Comparison of ENCODE assay signal across 11 cellular contexts in the genomic region with DNA sequence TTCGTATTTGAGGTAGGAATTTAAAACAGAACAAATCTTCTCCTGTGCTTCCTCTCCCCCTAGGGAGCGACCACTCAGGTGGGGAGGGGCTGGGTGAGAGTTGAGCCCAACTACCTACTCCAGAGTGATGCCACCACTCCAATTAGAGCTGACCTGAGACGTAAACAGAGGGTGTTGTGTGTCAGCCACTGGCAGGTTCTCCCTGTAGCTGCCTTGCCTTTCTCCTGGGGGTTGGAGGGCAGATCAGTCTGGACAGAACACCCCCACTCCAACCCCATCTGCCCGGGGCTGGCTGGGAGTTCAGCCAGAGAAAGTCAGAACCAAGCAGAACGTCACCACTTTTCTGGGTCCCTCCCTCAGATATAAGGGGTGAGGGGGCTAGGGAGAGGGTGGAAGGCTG. TPM values are rescaled to one million over a fixed set of nuclear protein-coding genes. Genes with fewer than 3 reads are reported as not detected.
A peak's percentile ranks its signal among the peaks of the same experiment; 100 is the strongest.
DNase-seq lines count a peak whose midpoint lies in the region; ATAC-seq and TF ChIP-seq lines count a peak whose summit lies in the region.
"Had no signal": no experiment of that assay in that cellular context is flagged by ENCODE, and none has a peak within 500 bp of the region (broad histone marks: within the 10 kb centered on the region; RNA-seq: fewer than 3 reads in every experiment).

No MANE protein-coding gene starts in this region.

- peak overlapping the region; percentile 83 for H2AK5ac ChIP-seq in mesendoderm (ENCODE audit: low read length)

- H3K9me3 ChIP-seq in uterus, result no peaks in the 10 kb centered on the region
- H3K9me3 ChIP-seq: transverse colon had no signal

- peak overlapping the region; percentile 57 for H3K4ac ChIP-seq in mesendoderm (ENCODE audit: low read depth, low read length)

- H2BK5ac ChIP-seq in mesendoderm (ENCODE audit: low read length), result peak overlapping the region; percentile 2

- POLR2A ChIA-PET in T-cell (lab: Charles Lee), result no interaction called here

- H3K36me3 Mint-ChIP-seq in GM23338 (ENCODE audit: low read depth) (peaks cover 53% of the 10 kb centered on the region; the same call in 2 of the 3 replicates), T-cell (peaks cover 22% of the 10 kb centered on the region)

- H3K4me1 Mint-ChIP-seq in GM23338 (peaks cover 37% of the 10 kb centered on the region), T-cell (peaks cover 6 to 12% (median 12%) of the 10 kb centered on the region in 3 donors)

- H3K4me1 ChIP-seq in GM23338 (ENCODE audit: insufficient read depth) (peaks cover 23% of the 10 kb centered on the region), mesendoderm (ENCODE audit: control insufficient read depth, low read depth, low read length) (peaks cover 11% of the 10 kb centered on the region), uterus (peaks cover 0 to 3% of the 10 kb centered on the region in 2 donors)

- H4K5ac ChIP-seq in mesendoderm (ENCODE audit: low read length), result no peak overlapping the region

- no peak overlapping the region for H4K8ac ChIP-seq in mesendoderm (ENCODE audit: low read depth, low read length)

- no peaks in the 10 kb centered on the region for H3K9me2 ChIP-seq in GM23338 (ENCODE audit: insufficient read depth)

- H2BK120ac ChIP-seq in mesendoderm (ENCODE audit: low read depth, low read length), result no peak overlapping the region

- H3K4me3 Mint-ChIP-seq in GM23338 (peak overlapping the region; percentile 83), T-cell (peak overlapping the region in 2 of 3 donors; percentile 14 to 29)

- no peaks in the 10 kb centered on the region for H3K27me3 ChIP-seq in GM23338 (ENCODE audit: insufficient read depth)
- no peaks in the 10 kb centered on the region for H3K27me3 ChIP-seq in mesendoderm (ENCODE audit: insufficient read depth, low read length, poor library complexity)
- H3K27me3 ChIP-seq in uterus, result no peaks in the 10 kb centered on the region
- H3K27me3 ChIP-seq: transverse colon had no signal

- ATAC-seq in GM23338 (peak; percentile 19), T-cell (replicated peaks in 1 of 4) (no peak)
- ATAC-seq: Right ventricle myocardium inferior had no signal

- no CpG with 5 or more reads among the region's 5 CpGs for WGBS in mesendoderm (ENCODE audit: extremely low coverage, insufficient coverage, low lambda C conversion rate)

- peak overlapping the region; percentile 91 for H3K4me2 ChIP-seq in GM23338
- peak overlapping the region; percentile 52 for H3K4me2 ChIP-seq in mesendoderm (ENCODE audit: low read length)

- H3K9me3 Mint-ChIP-seq in GM23338, result peaks cover 5% of the 10 kb centered on the region; the same call in 2 of the 3 replicates
- H3K9me3 Mint-ChIP-seq in T-cell, result no peaks in the 10 kb centered on the region

- DNase-seq in NCI-H146 (lab: John Stamatoyannopoulos, UW), result peak; percentile 7
- DNase-seq in NCI-H146 treated with DMSO at 0.1 percent for 48 hours (lab: John Stamatoyannopoulos, UW; ENCODE audit: unreplicated experiment), result no peak
- DNase-seq in GM23338 (ENCODE audit: low spot score), result peak; percentile 33
- DNase-seq in T-cell, result no peak
- DNase-seq in mesendoderm, result peak; percentile 67
- DNase-seq in cortex of kidney (lab: John Stamatoyannopoulos, UW), result no peak
- DNase-seq in DMS53 treated with DMSO at 0.1 percent for 48 hours (lab: John Stamatoyannopoulos, UW; ENCODE audit: unreplicated experiment), result no peak
- DNase-seq in uterus, result no peak
- DNase-seq: activated gamma-delta T cell treated with Interleukin-2 at 50 U/mL for 16 hours had no signal

- H3K23ac ChIP-seq in mesendoderm (ENCODE audit: low read length), result no peak overlapping the region

- H3K27ac ChIP-seq in GM23338 (ENCODE audit: low read depth) (peak overlapping the region; percentile 88), mesendoderm (ENCODE audit: low read depth, low read length) (peak overlapping the region; percentile 89), uterus (no peak overlapping the region)

- intact Hi-C loops in uterus (cut with DNase I; ENCODE audit: low total_unique reads), result no loop called here

- TF ChIP-seq CTCF in GM23338 (conservative IDR thresholded peaks at IDR 0.05; ENCODE audit: low read depth in 2 of 2) (no peak), uterus (IDR thresholded peaks at IDR 0.05) (no peak)

- peaks cover 4% of the 10 kb centered on the region for H3K79me1 ChIP-seq in mesendoderm (ENCODE audit: low read length)

- CTCF ChIA-PET in T-cell (lab: Charles Lee), result no interaction called here

- H3K18ac ChIP-seq in mesendoderm (ENCODE audit: low read length), result peak overlapping the region; percentile 63

- peak overlapping the region; percentile 71 for H3K56ac ChIP-seq in mesendoderm (ENCODE audit: low read length)

- H3K27ac Mint-ChIP-seq in GM23338 (peak overlapping the region; percentile 60), T-cell (no peak overlapping the region)

- no peak for TF ChIP-seq POLR2A in uterus (IDR thresholded peaks at IDR 0.05)

- no peak overlapping the region for H2BK15ac ChIP-seq in mesendoderm (replicated peaks; ENCODE audit: low read depth)

- H3K79me2 ChIP-seq in GM23338 (replicated peaks; ENCODE audit: insufficient read depth), result peaks cover 14% of the 10 kb centered on the region
- peaks cover 17% of the 10 kb centered on the region for H3K79me2 ChIP-seq in mesendoderm (ENCODE audit: control insufficient read depth, insufficient read depth, low read length)

- H3K36me3 ChIP-seq in GM23338 (ENCODE audit: insufficient read depth), result peaks cover 3% of the 10 kb centered on the region; the same call in 1 of the 2 replicates
- no peaks in the 10 kb centered on the region for H3K36me3 ChIP-seq in mesendoderm (ENCODE audit: control insufficient read depth, insufficient read depth, low read length)
- H3K36me3 ChIP-seq in uterus, result no peaks in the 10 kb centered on the region

- no peak overlapping the region for H2AFZ ChIP-seq in GM23338

- H3K9ac ChIP-seq in mesendoderm (ENCODE audit: low read length), result peak overlapping the region; percentile 92

- peak overlapping the region; percentile 71 for H3K4me3 ChIP-seq in GM23338
- H3K4me3 ChIP-seq in mesendoderm (ENCODE audit: low read length), result peak overlapping the region; percentile 8
- no peak overlapping the region for H3K4me3 ChIP-seq in uterus
- H3K4me3 ChIP-seq: transverse colon had no signal

- no peaks in the 10 kb centered on the region; the same call in 1 of the 2 replicates for H4K20me1 ChIP-seq in GM23338 (replicated peaks; ENCODE audit: insufficient read depth)

- peaks cover 12% of the 10 kb centered on the region for H3F3A ChIP-seq in GM23338 (replicated peaks; ENCODE audit: low read depth)

- peaks cover 24% of the 10 kb centered on the region for H3K27me3 Mint-ChIP-seq in GM23338 (ENCODE audit: insufficient read depth, low read depth, poor library complexity)
- H3K27me3 Mint-ChIP-seq in T-cell, result no peaks in the 10 kb centered on the region

TF ChIP-seq in GM23338, 12 proteins besides CTCF, POLR2A, EP300 and RAD21 (continues in another document):
- TF ChIP-seq ZNF114 (CRISPR knock-in tag; IDR thresholded peaks at IDR 0.05) (no peak), EZH2 (IDR thresholded peaks at IDR 0.05; ENCODE audit: low read depth, unreplicated experiment) (no peak), EZH2phosphoT487 (IDR thresholded peaks at IDR 0.05; ENCODE audit: unreplicated experiment) (no peak), CREB1 (CRISPR knock-in tag; IDR thresholded peaks at IDR 0.05; ENCODE audit: low read depth) (no peak)
- TF ChIP-seq, protein P1, sequence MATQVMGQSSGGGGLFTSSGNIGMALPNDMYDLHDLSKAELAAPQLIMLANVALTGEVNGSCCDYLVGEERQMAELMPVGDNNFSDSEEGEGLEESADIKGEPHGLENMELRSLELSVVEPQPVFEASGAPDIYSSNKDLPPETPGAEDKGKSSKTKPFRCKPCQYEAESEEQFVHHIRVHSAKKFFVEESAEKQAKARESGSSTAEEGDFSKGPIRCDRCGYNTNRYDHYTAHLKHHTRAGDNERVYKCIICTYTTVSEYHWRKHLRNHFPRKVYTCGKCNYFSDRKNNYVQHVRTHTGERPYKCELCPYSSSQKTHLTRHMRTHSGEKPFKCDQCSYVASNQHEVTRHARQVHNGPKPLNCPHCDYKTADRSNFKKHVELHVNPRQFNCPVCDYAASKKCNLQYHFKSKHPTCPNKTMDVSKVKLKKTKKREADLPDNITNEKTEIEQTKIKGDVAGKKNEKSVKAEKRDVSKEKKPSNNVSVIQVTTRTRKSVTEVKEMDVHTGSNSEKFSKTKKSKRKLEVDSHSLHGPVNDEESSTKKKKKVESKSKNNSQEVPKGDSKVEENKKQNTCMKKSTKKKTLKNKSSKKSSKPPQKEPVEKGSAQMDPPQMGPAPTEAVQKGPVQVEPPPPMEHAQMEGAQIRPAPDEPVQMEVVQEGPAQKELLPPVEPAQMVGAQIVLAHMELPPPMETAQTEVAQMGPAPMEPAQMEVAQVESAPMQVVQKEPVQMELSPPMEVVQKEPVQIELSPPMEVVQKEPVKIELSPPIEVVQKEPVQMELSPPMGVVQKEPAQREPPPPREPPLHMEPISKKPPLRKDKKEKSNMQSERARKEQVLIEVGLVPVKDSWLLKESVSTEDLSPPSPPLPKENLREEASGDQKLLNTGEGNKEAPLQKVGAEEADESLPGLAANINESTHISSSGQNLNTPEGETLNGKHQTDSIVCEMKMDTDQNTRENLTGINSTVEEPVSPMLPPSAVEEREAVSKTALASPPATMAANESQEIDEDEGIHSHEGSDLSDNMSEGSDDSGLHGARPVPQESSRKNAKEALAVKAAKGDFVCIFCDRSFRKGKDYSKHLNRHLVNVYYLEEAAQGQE (IDR thresholded peaks at IDR 0.05; ENCODE audit: unreplicated experiment), result no peak

RNA-seq across cellular contexts. Expression of gene HPDL, which starts 2.0 kb away (rescaled TPM):
- total RNA-seq in GM23338 (2014; rRNA removed; shearing (Covaris generic)), result 60.7 and 82.1 TPM in 2 replicates
- polyA plus RNA-seq in GM23338 (2016; fragmentation: Nextera tagmentation; extraction: Ambion mirVana), result 36.5 and 39.6 TPM in 2 replicates
- 1 to 10 TPM in 3 of 5 donors, under 1 TPM in 2; 0.21 to 2.0 (median 1.4) TPM for total RNA-seq in T-cell
- polyA plus RNA-seq in mesendoderm (2013, experiment 1 of 2), result 39.3 TPM
- 37.9 TPM for polyA plus RNA-seq in mesendoderm (2013, experiment 2 of 2)
- 1 to 10 TPM in 1 of 4 donors, under 1 TPM in 1, not detected in 2; 0.46 to 1.4 TPM for total RNA-seq in uterus
- total RNA-seq: Right ventricle myocardium inferior had no signal

RNA-seq across cellular contexts. Expression of gene TOE1, which starts 11.3 kb away (rescaled TPM):
- 18.4 and 22.4 TPM in 2 replicates for total RNA-seq in GM23338 (2014; rRNA removed; shearing (Covaris generic))
- 7.7 and 9.1 TPM in 2 replicates for polyA plus RNA-seq in GM23338 (2016; fragmentation: Nextera tagmentation; extraction: Ambion mirVana)
- 10 to 100 TPM; 16.8 to 50.0 (median 19.8) TPM for total RNA-seq in T-cell
- 20.5 TPM for polyA plus RNA-seq in mesendoderm (2013, experiment 1 of 2)
- polyA plus RNA-seq in mesendoderm (2013, experiment 2 of 2), result 19.4 TPM
- total RNA-seq in uterus, result 10 to 100 TPM; 10.3 to 21.8 (median 14.4) TPM

RNA-seq across cellular contexts. Expression of gene MUTYH, which starts 11.6 kb away (rescaled TPM):
- total RNA-seq in GM23338 (2014; rRNA removed; shearing (Covaris generic)), result 63.6 and 67.4 TPM in 2 replicates
- polyA plus RNA-seq in GM23338 (2016; fragmentation: Nextera tagmentation; extraction: Ambion mirVana), result 47.9 and 52.8 TPM in 2 replicates
- total RNA-seq in T-cell, result 10 to 100 TPM; 60.2 to 71.0 (median 68.4) TPM
- polyA plus RNA-seq in mesendoderm (2013, experiment 1 of 2), result 24.4 TPM
- polyA plus RNA-seq in mesendoderm (2013, experiment 2 of 2), result 25.6 TPM
- total RNA-seq in uterus, result 10 to 100 TPM; 12.6 to 49.2 (median 26.3) TPM

Comparison
In these comparisons a context has a peak if more than half of its experiments do, and no peak if none do; other contexts are left out.
1. DNase-seq: peak in NCI-H146 (single experiment), GM23338 (single experiment) and mesendoderm (single experiment); none in NCI-H146 treated with DMSO at 0.1 percent for 48 hours (single experiment), T-cell (0 of 34), cortex of kidney (single experiment), DMS53 treated with DMSO at 0.1 percent for 48 hours (single experiment) and uterus (0 of 2).
2. H3K27ac ChIP-seq: peak in GM23338 (single experiment) and mesendoderm (single experiment); none in uterus (0 of 2).
3. H3K4me3 ChIP-seq: peak in GM23338 (single experiment) and mesendoderm (single experiment); none in uterus (0 of 2).
4. RNA of gene HPDL, which starts 2.0 kb away (total RNA-seq): 60.7 to 82.1 TPM in GM23338; 0.21 to 2.0 TPM in T-cell and 0.46 to 1.4 TPM in uterus; every median in the first group is over 10 times any median in the second.